Comparison of ENCODE assay signal across 8 cellular contexts in the genomic region with DNA sequence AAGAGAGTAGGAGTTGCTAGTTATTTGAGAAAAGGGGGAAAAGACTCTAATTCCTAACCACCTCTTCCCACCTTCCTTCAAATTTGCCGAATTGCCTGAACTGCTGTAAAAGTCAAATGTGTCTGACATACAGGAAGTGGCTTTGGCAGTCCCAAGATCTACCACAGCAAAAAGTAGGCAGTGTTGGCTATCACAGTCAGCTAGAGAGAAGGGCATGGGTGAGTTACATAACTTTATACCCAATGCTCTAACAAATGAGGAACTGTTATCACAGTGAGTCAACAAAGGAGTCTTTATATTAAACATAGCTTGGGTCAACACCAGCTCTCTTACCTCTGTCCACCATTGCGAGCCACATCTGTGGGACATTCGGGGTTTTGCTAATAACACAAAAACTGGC. TPM values are rescaled to one million over a fixed set of nuclear protein-coding genes. Genes with fewer than 3 reads are reported as not detected.
DNase-seq lines count a peak whose midpoint lies in the region; ATAC-seq and TF ChIP-seq lines count a peak whose summit lies in the region.

No MANE protein-coding gene starts in this region.

- peak overlapping the region in 4 of 5 experiments; percentile 87 to 97 (median 96) for H3K4me3 Mint-ChIP-seq in brain
- peak overlapping the region; percentile 95 for H3K4me3 Mint-ChIP-seq in progenitor cell of endocrine pancreas (ENCODE audit: low read depth)

- peak in 1 of 2 experiments; percentile 30 for TF ChIP-seq CTCF in brain (conservative IDR thresholded peaks at IDR 0.05)
- peak; percentile 28 for TF ChIP-seq CTCF in progenitor cell of endocrine pancreas (IDR thresholded peaks at IDR 0.05; ENCODE audit: unreplicated experiment)
- TF ChIP-seq CTCF in right atrium auricular region (IDR thresholded peaks at IDR 0.05), result no peak

- H3K9me3 Mint-ChIP-seq in brain (no peaks in the 10 kb centered on the region), progenitor cell of endocrine pancreas (ENCODE audit: low read depth) (no peaks in the 10 kb centered on the region)

- H3K36me3 ChIP-seq in right atrium auricular region, result no peaks in the 10 kb centered on the region

- no peaks in the 10 kb centered on the region for H3K4me1 ChIP-seq in right atrium auricular region

- H3K4me1 Mint-ChIP-seq in brain (peaks cover 38% of the 10 kb centered on the region), progenitor cell of endocrine pancreas (ENCODE audit: low read depth) (peaks cover 21% of the 10 kb centered on the region)

- H3K36me3 Mint-ChIP-seq in brain (no peaks in the 10 kb centered on the region), progenitor cell of endocrine pancreas (ENCODE audit: insufficient read depth) (no peaks in the 10 kb centered on the region)

- H3K27ac Mint-ChIP-seq in brain (peak overlapping the region in 2 of 5 experiments; percentile 31 to 90), progenitor cell of endocrine pancreas (no peak overlapping the region)

- H3K27me3 Mint-ChIP-seq in brain, result peaks cover 25% of the 10 kb centered on the region
- peaks cover 30% of the 10 kb centered on the region for H3K27me3 Mint-ChIP-seq in progenitor cell of endocrine pancreas

- ATAC-seq in activated CD4-positive, CD25-positive, alpha-beta regulatory T cell treated with anti-CD3 and anti-CD28 coated beads, Interleukin-2, amount 50 U/mL, for 24 hours, result peak; percentile 21 to 27
- ATAC-seq in HG02798 (IDR thresholded peaks at IDR 0.05; ENCODE audit: poor library complexity, unreplicated experiment), result peak; percentile 35

- no peak for DNase-seq in activated CD4-positive, CD25-positive, alpha-beta regulatory T cell treated with anti-CD3 and anti-CD28 coated beads, Interleukin-2, amount 50 U/mL, for 72 hours
- peak; percentile 37 to 68 for DNase-seq in NCI-H526 (lab: John Stamatoyannopoulos, UW)
- no peak for DNase-seq in progenitor cell of endocrine pancreas (ENCODE audit: low spot score, unreplicated experiment)
- no peak for DNase-seq in T1000 (lab: John Stamatoyannopoulos, UW)
- DNase-seq in right atrium auricular region (ENCODE audit: low spot score), result no peak

- H3K4me3 ChIP-seq in right atrium auricular region, result no peak overlapping the region

- no peaks in the 10 kb centered on the region for H3K27me3 ChIP-seq in right atrium auricular region

- no peak overlapping the region for H3K27ac ChIP-seq in right atrium auricular region

- no peaks in the 10 kb centered on the region for H3K9me3 ChIP-seq in right atrium auricular region

RNA-seq across cellular contexts. Expression of a gene that starts 2.4 kb away (rescaled TPM):
- 17.2 TPM for polyA plus RNA-seq in brain (ENCODE audit: insufficient read depth, low read depth, low replicate concordance)
- 8.2 and 9.7 TPM in 2 replicates for total RNA-seq in progenitor cell of endocrine pancreas
- 100 to 1,000 TPM in 1 of 2 donors, 10 to 100 TPM in 1; 98.8 to 140 TPM for total RNA-seq in right atrium auricular region

Comparison
In these comparisons a context has a peak if more than half of its experiments do, and no peak if none do; other contexts are left out.
1. DNase-seq: peak in NCI-H526 (2 of 2); none in activated CD4-positive, CD25-positive, alpha-beta regulatory T cell treated with anti-CD3 and anti-CD28 coated beads, Interleukin-2, amount 50 U/mL, for 72 hours (single experiment), progenitor cell of endocrine pancreas (single experiment), T1000 (single experiment) and right atrium auricular region (single experiment).